In the genomic region with DNA sequence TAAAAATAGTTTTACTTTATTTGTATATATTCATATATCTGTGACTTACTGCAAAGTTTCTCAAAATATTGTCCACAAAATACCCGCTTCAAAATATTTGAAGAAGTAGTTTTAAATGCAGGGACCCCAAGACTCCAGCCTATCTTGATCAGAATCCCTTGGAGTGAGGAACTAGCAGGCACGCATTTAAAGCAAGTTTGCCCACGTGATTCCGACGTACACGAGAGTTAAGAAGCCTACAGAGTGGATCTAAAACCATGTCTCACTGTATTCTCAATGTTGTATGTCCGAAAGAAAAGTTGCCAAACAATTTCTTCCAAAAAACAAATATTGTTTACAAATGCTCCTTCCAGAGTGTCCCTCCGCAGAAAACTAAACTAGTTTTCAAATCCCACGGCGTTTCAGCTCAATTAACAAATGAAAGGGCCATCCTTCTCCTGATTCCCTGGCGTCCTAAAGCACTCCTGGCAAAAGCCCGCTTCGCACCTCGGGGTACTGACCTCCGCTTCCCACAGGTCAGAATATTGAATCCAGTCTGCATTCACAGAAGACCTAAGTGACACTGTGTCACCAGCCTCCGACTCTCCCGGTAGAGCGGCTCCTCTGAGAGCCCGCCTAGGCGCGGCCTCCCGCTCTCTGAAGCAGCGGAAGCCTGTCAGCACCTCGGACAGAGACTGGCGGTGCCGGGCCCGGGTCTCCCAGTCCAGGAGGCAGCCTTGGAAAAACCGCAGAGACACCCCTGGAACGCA, we compare ENCODE assay signal across 12 cellular contexts. TPM values are rescaled to one million over a fixed set of nuclear protein-coding genes. Genes with fewer than 3 reads are reported as not detected.
DNase-seq lines count a peak whose midpoint lies in the region; ATAC-seq, FAIRE-seq and TF ChIP-seq lines count a peak whose summit lies in the region.
"Had no signal": no experiment of that assay in that cellular context is flagged by ENCODE, and none has a peak within 500 bp of the region (broad histone marks: within the 10 kb centered on the region; RNA-seq: fewer than 3 reads in every experiment).

No MANE protein-coding gene starts in this region.

- H3K36me3 Mint-ChIP-seq in activated T-cell treated with anti-CD3 and anti-CD28 coated beads, Interleukin-2, amount 50 U/mL, for 24 hours (ENCODE audit: low read depth) = no peaks in the 10 kb centered on the region
- H3K36me3 Mint-ChIP-seq: activated naive CD8-positive, alpha-beta T cell treated with anti-CD3 and anti-CD28 coated beads, Interleukin-2, amount 10 ng/mL, durations not matched to agents 7 days and 5 days had no signal

- CTCF ChIA-PET in RWPE1 (lab: Yijun Ruan, JAX) = no interaction called here

- no peaks in the 10 kb centered on the region for H3K4me1 ChIP-seq in RWPE2 (ENCODE audit: insufficient read depth, poor library complexity, severe bottlenecking)
- H3K4me1 ChIP-seq in pancreas = no peaks in the 10 kb centered on the region

- peaks cover 2% of the 10 kb centered on the region for H3K9me3 Mint-ChIP-seq in activated T-cell treated with anti-CD3 and anti-CD28 coated beads, Interleukin-2, amount 50 U/mL, for 24 hours
- H3K9me3 Mint-ChIP-seq: activated naive CD8-positive, alpha-beta T cell treated with anti-CD3 and anti-CD28 coated beads, Interleukin-2, amount 10 ng/mL, durations not matched to agents 7 days and 5 days had no signal

- no peak overlapping the region for H3K4me3 Mint-ChIP-seq in activated T-cell treated with anti-CD3 and anti-CD28 coated beads, Interleukin-2, amount 50 U/mL, for 24 hours
- H3K4me3 Mint-ChIP-seq: activated naive CD8-positive, alpha-beta T cell treated with anti-CD3 and anti-CD28 coated beads, Interleukin-2, amount 10 ng/mL, durations not matched to agents 7 days and 5 days had no signal

- TF ChIP-seq CTCF in RWPE2 (IDR thresholded peaks at IDR 0.05; ENCODE audit: poor library complexity, severe bottlenecking) (no peak), pancreas (IDR thresholded peaks at IDR 0.05) (no peak), RWPE1 (conservative IDR thresholded peaks at IDR 0.05; ENCODE audit: low read depth) (no peak)

- WGBS in pancreas, 2 donors = 13 to 14% methylated on average over 29 of the region's 29 CpGs

- peaks cover 5% of the 10 kb centered on the region for H3K9me3 ChIP-seq in RWPE2 (ENCODE audit: severe bottlenecking)
- H3K9me3 ChIP-seq in pancreas = no peaks in the 10 kb centered on the region

- H3K4me3 ChIP-seq in H7 (ENCODE audit: insufficient read depth, low read depth, low read length) (peak overlapping the region; percentile 74), RWPE2 (ENCODE audit: severe bottlenecking) (no peak overlapping the region), pancreas (peak overlapping the region in 2 of 4 donors; percentile 44 to 52)

- H3K27ac ChIP-seq in RWPE2 (ENCODE audit: poor library complexity, severe bottlenecking) (no peak overlapping the region), pancreas (no peak overlapping the region), RWPE1 (no peak overlapping the region)
- H3K27ac ChIP-seq: HL-60 had no signal

- peak; percentile 62 for ATAC-seq in RWPE2 (ENCODE audit: low read depth)
- peak; percentile 83 for ATAC-seq in left ventricle myocardium superior
- ATAC-seq in pancreas = peak; percentile 59 to 86 (median 78)
- ATAC-seq: naive thymus-derived CD8-positive, alpha-beta T cell had no signal

- intact Hi-C loops in left ventricle myocardium superior (cut with micrococcal nuclease) = no loop called here
- intact Hi-C loops in pancreas (cut with DNase I) = no loop called here

- DNase-seq in H7 = peak; percentile 87
- DNase-seq in RWPE2 (ENCODE audit: low spot score) = no peak
- peak; percentile 65 for DNase-seq in left ventricle myocardium superior
- DNase-seq in pancreas = peak in 5 of 6 donors; percentile 44 to 87 (median 57)
- DNase-seq in RWPE1 (ENCODE audit: low spot score) = no peak
- DNase-seq in occipital lobe (lab: John Stamatoyannopoulos, UW) = no peak
- DNase-seq in NCI-H345 treated with DMSO at 0.1 percent for 48 hours (lab: John Stamatoyannopoulos, UW; ENCODE audit: unreplicated experiment) = no peak
- DNase-seq in activated T-cell treated with anti-CD3 and anti-CD28 coated beads, Interleukin-2, amount 50 U/mL, for 24 hours = no peak
- DNase-seq: activated naive CD8-positive, alpha-beta T cell treated with anti-CD3 and anti-CD28 coated beads, Interleukin-2, amount 10 ng/mL, durations not matched to agents 7 days and 5 days; naive thymus-derived CD8-positive, alpha-beta T cell had no signal

- H3K27me3 Mint-ChIP-seq in activated T-cell treated with anti-CD3 and anti-CD28 coated beads, Interleukin-2, amount 50 U/mL, for 24 hours = peaks cover 45% of the 10 kb centered on the region

- H3K27me3 ChIP-seq in H7 (ENCODE audit: control insufficient read depth, insufficient read depth, low read length) = no peaks in the 10 kb centered on the region
- peaks cover 64% of the 10 kb centered on the region for H3K27me3 ChIP-seq in RWPE2 (ENCODE audit: insufficient read depth, poor library complexity, severe bottlenecking)
- H3K27me3 ChIP-seq in pancreas = peaks cover 0 to 15% (median 0%) of the 10 kb centered on the region in 4 donors

- POLR2A ChIA-PET in RWPE1 (lab: Yijun Ruan, JAX; ENCODE audit: low non-redundant PET) = no interaction called here

- no peak overlapping the region for H3K27ac Mint-ChIP-seq in activated T-cell treated with anti-CD3 and anti-CD28 coated beads, Interleukin-2, amount 50 U/mL, for 24 hours
- H3K27ac Mint-ChIP-seq: activated naive CD8-positive, alpha-beta T cell treated with anti-CD3 and anti-CD28 coated beads, Interleukin-2, amount 10 ng/mL, durations not matched to agents 7 days and 5 days; naive thymus-derived CD8-positive, alpha-beta T cell had no signal

- H3K4me1 Mint-ChIP-seq in activated T-cell treated with anti-CD3 and anti-CD28 coated beads, Interleukin-2, amount 50 U/mL, for 24 hours (ENCODE audit: low read depth) = peaks cover 3% of the 10 kb centered on the region
- H3K4me1 Mint-ChIP-seq: activated naive CD8-positive, alpha-beta T cell treated with anti-CD3 and anti-CD28 coated beads, Interleukin-2, amount 10 ng/mL, durations not matched to agents 7 days and 5 days had no signal

- no peak for FAIRE-seq in pancreas (lab: Jason Lieb, UNC)
- FAIRE-seq: TTC549 had no signal

- H3K36me3 ChIP-seq in H7 (replicated peaks; ENCODE audit: control insufficient read depth, insufficient read depth, low read length) (no peaks in the 10 kb centered on the region), RWPE2 (ENCODE audit: low read depth) (no peaks in the 10 kb centered on the region), pancreas (no peaks in the 10 kb centered on the region)

RNA-seq across cellular contexts. Expression of a gene that starts 1.5 kb away (rescaled TPM):
- 89.0 and 94.5 TPM in 2 replicates for total RNA-seq in H7 (2014; rRNA removed; shearing (Covaris generic))
- total RNA-seq in left ventricle myocardium superior (4.5 TPM), pancreas (10 to 100 TPM in 3 of 6 donors, 1 to 10 TPM in 3; 5.0 to 11.4 (median 10.2) TPM), occipital lobe (124 TPM)
- 1 to 10 TPM; 1.3 to 9.2 TPM for polyA plus RNA-seq in pancreas
- total RNA-seq: activated naive CD8-positive, alpha-beta T cell treated with anti-CD3 and anti-CD28 coated beads, Interleukin-2, amount 10 ng/mL, durations not matched to agents 7 days and 5 days; naive thymus-derived CD8-positive, alpha-beta T cell had no signal
- polyA plus RNA-seq: naive thymus-derived CD8-positive, alpha-beta T cell had no signal

Comparison
In these comparisons a context has a peak if more than half of its experiments do, and no peak if none do; other contexts are left out.
1. DNase-seq: peak in H7 (single experiment), left ventricle myocardium superior (single experiment) and pancreas (5 of 6); none in RWPE2 (single experiment), RWPE1 (single experiment), occipital lobe (single experiment), NCI-H345 treated with DMSO at 0.1 percent for 48 hours (single experiment) and activated T-cell treated with anti-CD3 and anti-CD28 coated beads, Interleukin-2, amount 50 U/mL, for 24 hours (single experiment).
2. Peak in every context shown above with its lines, with median percentiles within 50 percentile points of each other: ATAC-seq.